ENCODE assay signal across 8 cellular contexts in the genomic region with DNA sequence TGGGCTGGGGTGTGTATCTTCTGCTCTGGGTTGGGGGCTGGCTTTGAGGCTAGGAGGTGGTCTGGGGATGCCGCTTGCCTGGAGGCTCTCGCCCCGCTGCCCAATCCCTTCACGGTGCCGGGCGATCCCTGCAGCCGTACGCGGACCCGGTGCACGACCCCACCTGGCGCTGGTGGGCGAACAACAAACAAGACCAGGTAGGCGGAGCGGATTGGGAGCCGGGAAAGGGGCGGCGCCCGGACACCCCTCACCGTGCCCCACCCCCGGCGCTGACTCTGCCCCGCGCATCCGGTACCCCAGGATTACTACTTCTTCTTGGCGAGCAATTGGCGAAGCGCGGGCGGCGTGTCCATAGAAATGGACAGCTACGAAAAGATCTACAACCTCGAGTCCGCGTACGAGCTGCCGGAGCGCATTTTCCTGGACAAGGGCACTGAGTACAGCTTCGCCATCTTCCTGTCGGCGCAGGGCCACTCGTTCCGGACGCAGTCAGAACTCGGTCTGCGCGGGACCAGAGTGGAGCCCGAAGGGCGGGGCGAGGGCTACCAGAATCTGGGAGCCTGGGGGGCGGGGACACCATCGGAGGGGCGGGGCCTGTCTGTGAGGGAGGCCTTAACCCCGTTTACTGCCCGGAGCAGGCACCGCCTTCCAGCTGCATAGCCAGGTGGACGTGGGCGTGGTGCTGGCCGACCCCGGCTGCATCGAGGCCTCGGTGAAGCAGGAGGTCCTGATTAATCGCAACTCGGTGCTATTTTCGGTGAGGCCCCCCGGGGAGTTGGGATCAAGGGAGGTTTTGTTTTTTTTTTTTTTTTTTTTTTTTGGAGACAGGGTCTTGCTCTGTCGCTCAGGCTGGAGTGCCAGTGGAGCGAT. TPM values are rescaled to one million over a fixed set of nuclear protein-coding genes. Genes with fewer than 3 reads are reported as not detected.
DNase-seq lines count a peak whose midpoint lies in the region; ATAC-seq lines count a peak whose summit lies in the region.

No MANE protein-coding gene starts in this region.

- peak; percentile 86 for DNase-seq in CD1c-positive myeloid dendritic cell (ENCODE audit: extremely low spot score)
- peak; percentile 97 for DNase-seq in H7
- peak; percentile 38 to 64 for DNase-seq in NCI-H446 (lab: John Stamatoyannopoulos, UW)
- DNase-seq in activated CD4-positive, alpha-beta T cell treated with anti-CD3 and anti-CD28 coated beads, Interleukin-2, amount 50 U/mL, for 1 hour = peak; percentile 64
- peak; percentile 14 for DNase-seq in medulla oblongata (ENCODE audit: extremely low spot score)
- DNase-seq in stimulated activated CD8-positive, alpha-beta memory T cell treated with anti-CD3 and anti-CD28 coated beads, Interleukin-15, amount 100 ng/mL, for 1 hour (ENCODE audit: low read depth) = peak; percentile 47

- no peaks in the 10 kb centered on the region for H3K9me3 ChIP-seq in ectodermal cell (ENCODE audit: control insufficient read depth, low read length)

- H3K4me3 ChIP-seq in H7 (ENCODE audit: insufficient read depth, low read depth, low read length) = peak overlapping the region; percentile 67
- H3K4me3 ChIP-seq in ectodermal cell (ENCODE audit: insufficient read depth, low read depth, low read length) = peak overlapping the region; percentile 64

- ATAC-seq in HG03565 (IDR thresholded peaks at IDR 0.05; ENCODE audit: unreplicated experiment) = no peak

- peak overlapping the region; percentile 57 for H3K27ac ChIP-seq in ectodermal cell (ENCODE audit: insufficient read depth, low read depth, low read length, poor library complexity, severe bottlenecking)

- WGBS in ectodermal cell, 2 experiments = 2 to 3% methylated on average over 68 of the region's 68 CpGs

- H3K4me1 ChIP-seq in ectodermal cell (ENCODE audit: control insufficient read depth, insufficient read depth, low read length) = no peaks in the 10 kb centered on the region

- no peaks in the 10 kb centered on the region for H3K36me3 ChIP-seq in H7 (replicated peaks; ENCODE audit: control insufficient read depth, insufficient read depth, low read length)
- H3K36me3 ChIP-seq in ectodermal cell (ENCODE audit: control insufficient read depth, insufficient read depth, low read length) = no peaks in the 10 kb centered on the region

- H3K27me3 ChIP-seq in H7 (ENCODE audit: control insufficient read depth, insufficient read depth, low read length) = peaks cover 32% of the 10 kb centered on the region
- H3K27me3 ChIP-seq in ectodermal cell (ENCODE audit: control insufficient read depth, insufficient read depth, low read length, poor library complexity, severe bottlenecking) = peaks cover 40% of the 10 kb centered on the region

RNA-seq across cellular contexts. Expression of gene PSMD8, which starts 12.1 kb away (rescaled TPM):
- 229 and 270 TPM in 2 replicates for total RNA-seq in H7 (2014; rRNA removed; shearing (Covaris generic))
- 205 TPM for polyA plus RNA-seq in ectodermal cell (2013, experiment 1 of 4)
- 185 TPM for polyA plus RNA-seq in ectodermal cell (2013, experiment 2 of 4)
- 182 TPM for polyA plus RNA-seq in ectodermal cell (2013, experiment 3 of 4)
- polyA plus RNA-seq in ectodermal cell (2013, experiment 4 of 4) = 198 TPM

RNA-seq across cellular contexts. Expression of gene GGN, which starts 25.5 kb away (rescaled TPM):
- 0.11 and 0.21 TPM in 2 replicates for total RNA-seq in H7 (2014; rRNA removed; shearing (Covaris generic))
- polyA plus RNA-seq in ectodermal cell (2013, experiment 1 of 4) = 2.6 TPM
- polyA plus RNA-seq in ectodermal cell (2013, experiment 2 of 4) = 0.87 TPM
- 1.3 TPM for polyA plus RNA-seq in ectodermal cell (2013, experiment 3 of 4)
- 1.9 TPM for polyA plus RNA-seq in ectodermal cell (2013, experiment 4 of 4)

RNA-seq across cellular contexts. Expression of gene SPRED3, which starts 26.2 kb away (rescaled TPM):
- total RNA-seq in H7 (2014; rRNA removed; shearing (Covaris generic)) = 1.6 and 4.2 TPM in 2 replicates
- polyA plus RNA-seq in ectodermal cell (2013, experiment 1 of 4) = 2.3 TPM
- 2.3 TPM for polyA plus RNA-seq in ectodermal cell (2013, experiment 2 of 4)
- 1.2 TPM for polyA plus RNA-seq in ectodermal cell (2013, experiment 3 of 4)
- polyA plus RNA-seq in ectodermal cell (2013, experiment 4 of 4) = 2.1 TPM

RNA-seq across cellular contexts. Expression of gene CATSPERG, which starts 26.7 kb away (rescaled TPM):
- total RNA-seq in H7 (2014; rRNA removed; shearing (Covaris generic)) = 0.03 and 0.85 TPM in 2 replicates
- polyA plus RNA-seq in ectodermal cell (2013, experiment 1 of 4) = 3.9 TPM
- 5.3 TPM for polyA plus RNA-seq in ectodermal cell (2013, experiment 2 of 4)
- polyA plus RNA-seq in ectodermal cell (2013, experiment 3 of 4) = 3.5 TPM
- polyA plus RNA-seq in ectodermal cell (2013, experiment 4 of 4) = 3.6 TPM

RNA-seq across cellular contexts. Expression of gene FAM98C, which starts 40.6 kb away (rescaled TPM):
- total RNA-seq in H7 (2014; rRNA removed; shearing (Covaris generic)) = 4.6 and 6.4 TPM in 2 replicates
- 7.6 TPM for polyA plus RNA-seq in ectodermal cell (2013, experiment 1 of 4)
- polyA plus RNA-seq in ectodermal cell (2013, experiment 2 of 4) = 6.6 TPM
- 8.9 TPM for polyA plus RNA-seq in ectodermal cell (2013, experiment 3 of 4)
- polyA plus RNA-seq in ectodermal cell (2013, experiment 4 of 4) = 9.8 TPM

Comparison
In these comparisons a context has a peak if more than half of its experiments do, and no peak if none do; other contexts are left out.
1. DNase-seq: peak in every context shown above with its lines; median percentile 97 in H7; 86 in CD1c-positive myeloid dendritic cell; 64 in activated CD4-positive, alpha-beta T cell treated with anti-CD3 and anti-CD28 coated beads, Interleukin-2, amount 50 U/mL, for 1 hour; 51 in NCI-H446; 47 in stimulated activated CD8-positive, alpha-beta memory T cell treated with anti-CD3 and anti-CD28 coated beads, Interleukin-15, amount 100 ng/mL, for 1 hour; 14 in medulla oblongata.